8 cellular contexts compared by ENCODE assay signal in the genomic region with DNA sequence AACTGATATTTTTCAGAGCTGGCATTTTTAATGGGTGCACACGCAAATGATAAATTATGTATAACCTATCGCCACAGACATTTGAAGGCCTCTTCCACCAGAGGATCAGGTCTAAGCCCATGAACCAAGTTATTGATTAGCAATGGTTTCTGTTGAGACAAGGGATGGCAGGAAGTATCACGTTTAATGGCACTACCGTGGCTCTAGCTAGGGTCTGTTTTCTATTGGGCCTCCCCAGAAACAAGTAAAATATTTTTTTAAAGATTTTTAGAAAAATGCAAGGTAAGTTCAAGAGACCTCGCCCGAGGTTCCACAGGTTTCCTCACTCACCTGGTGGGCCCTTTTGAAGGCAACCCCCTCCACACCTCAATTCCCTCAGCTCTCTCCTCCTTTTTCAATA. TPM values are rescaled to one million over a fixed set of nuclear protein-coding genes. Genes with fewer than 3 reads are reported as not detected.
DNase-seq lines count a peak whose midpoint lies in the region; ATAC-seq and TF ChIP-seq lines count a peak whose summit lies in the region.

No MANE protein-coding gene starts in this region.

- H3K27ac Mint-ChIP-seq in CD14-positive monocyte = peak overlapping the region; percentile 82 to 90 (median 88)

- intact Hi-C loops in CD14-positive monocyte (cut with micrococcal nuclease) = loop anchor here (5.0 to 10.0 kb wide), 3 partner anchors 51 to 916 kb away; partner anchors contain the start of genes NFU1 (in 2 of the 2) and FAM136A (in 1 of the 2)

- H3K9me3 Mint-ChIP-seq in CD14-positive monocyte = no peaks in the 10 kb centered on the region

- H3K4me3 ChIP-seq in RWPE2 (ENCODE audit: severe bottlenecking) = peak overlapping the region; percentile 80
- peak overlapping the region; percentile 75 for H3K4me3 ChIP-seq in fibroblast of the aortic adventitia (ENCODE audit: low read depth, low read length)
- peak overlapping the region; percentile 97 for H3K4me3 ChIP-seq in skeletal muscle satellite cell (ENCODE audit: low read length)

- peaks cover 17% of the 10 kb centered on the region for H3K4me1 ChIP-seq in RWPE2 (ENCODE audit: insufficient read depth, poor library complexity, severe bottlenecking)
- peaks cover 22% of the 10 kb centered on the region for H3K4me1 ChIP-seq in skeletal muscle satellite cell (ENCODE audit: control insufficient read depth, insufficient read depth, low read length)

- H3K36me3 ChIP-seq in RWPE2 (ENCODE audit: low read depth) (peaks cover 30% of the 10 kb centered on the region), skeletal muscle satellite cell (ENCODE audit: insufficient read depth, low read length) (peaks cover 4% of the 10 kb centered on the region)

- no peak for DNase-seq in CD14-positive monocyte (ENCODE audit: low spot score)
- DNase-seq in RWPE2 (ENCODE audit: low spot score) = no peak
- no peak for DNase-seq in fibroblast of the aortic adventitia (ENCODE audit: low read depth)
- no peak for DNase-seq in NCI-H1930 (lab: John Stamatoyannopoulos, UW)
- DNase-seq in NOMO-1 (lab: John Stamatoyannopoulos, UW; ENCODE audit: unreplicated experiment in 2 of 2) = no peak
- no peak for DNase-seq in effector CD4-positive, alpha-beta T cell

- H3K9me3 ChIP-seq in RWPE2 (ENCODE audit: severe bottlenecking) (no peaks in the 10 kb centered on the region), skeletal muscle satellite cell (replicated peaks; ENCODE audit: low read length) (no peaks in the 10 kb centered on the region)

- H3K27me3 ChIP-seq in RWPE2 (ENCODE audit: insufficient read depth, poor library complexity, severe bottlenecking) = no peaks in the 10 kb centered on the region
- no peaks in the 10 kb centered on the region for H3K27me3 ChIP-seq in skeletal muscle satellite cell (ENCODE audit: control insufficient read depth, insufficient read depth, low read length)

- peak overlapping the region; percentile 81 to 90 for H3K4me3 Mint-ChIP-seq in CD14-positive monocyte

- ATAC-seq in GM21447 (IDR thresholded peaks at IDR 0.05; ENCODE audit: unreplicated experiment) = peak; percentile 34
- ATAC-seq in RWPE2 (ENCODE audit: low read depth) = no peak

- H3K27me3 Mint-ChIP-seq in CD14-positive monocyte (ENCODE audit: low read depth in 3 of 3) = peaks cover 0 to 2% (median 0%) of the 10 kb centered on the region in 3 donors

- H3K9ac ChIP-seq in skeletal muscle satellite cell (ENCODE audit: low read depth, low read length) = peak overlapping the region; percentile 94

- peak overlapping the region; percentile 98 for H3K4me2 ChIP-seq in skeletal muscle satellite cell (ENCODE audit: low read length)

- TF ChIP-seq CTCF in CD14-positive monocyte (IDR thresholded peaks at IDR 0.05) (no peak), RWPE2 (IDR thresholded peaks at IDR 0.05; ENCODE audit: poor library complexity, severe bottlenecking) (no peak), fibroblast of the aortic adventitia (IDR thresholded peaks at IDR 0.05; ENCODE audit: insufficient read depth, low read length) (no peak)

- H3K4me1 Mint-ChIP-seq in CD14-positive monocyte = peaks cover 62% of the 10 kb centered on the region

- peak overlapping the region; percentile 62 for H3K27ac ChIP-seq in RWPE2 (ENCODE audit: poor library complexity, severe bottlenecking)

- peaks cover 5 to 8% of the 10 kb centered on the region in 2 donors for H3K36me3 Mint-ChIP-seq in CD14-positive monocyte

RNA-seq across cellular contexts. Expression of gene GFPT1, which starts 0.7 kb away (rescaled TPM):
- polyA plus RNA-seq in CD14-positive monocyte = 1 to 10 TPM; 3.6 to 4.5 TPM
- 47.4 and 72.0 TPM in 2 replicates for total RNA-seq in fibroblast of the aortic adventitia (ENCODE audit: low replicate concordance)
- total RNA-seq in skeletal muscle satellite cell (2012; rRNA removed) = 41.3 and 45.2 TPM in 2 replicates

RNA-seq across cellular contexts. Expression of gene NFU1, which starts 50.9 kb away (rescaled TPM):
- 10 to 100 TPM; 43.0 to 56.1 TPM for polyA plus RNA-seq in CD14-positive monocyte
- total RNA-seq in fibroblast of the aortic adventitia (ENCODE audit: low replicate concordance) = 54.0 and 171 TPM in 2 replicates
- total RNA-seq in skeletal muscle satellite cell (2012; rRNA removed) = 31.4 and 53.7 TPM in 2 replicates
